In the genomic region with DNA sequence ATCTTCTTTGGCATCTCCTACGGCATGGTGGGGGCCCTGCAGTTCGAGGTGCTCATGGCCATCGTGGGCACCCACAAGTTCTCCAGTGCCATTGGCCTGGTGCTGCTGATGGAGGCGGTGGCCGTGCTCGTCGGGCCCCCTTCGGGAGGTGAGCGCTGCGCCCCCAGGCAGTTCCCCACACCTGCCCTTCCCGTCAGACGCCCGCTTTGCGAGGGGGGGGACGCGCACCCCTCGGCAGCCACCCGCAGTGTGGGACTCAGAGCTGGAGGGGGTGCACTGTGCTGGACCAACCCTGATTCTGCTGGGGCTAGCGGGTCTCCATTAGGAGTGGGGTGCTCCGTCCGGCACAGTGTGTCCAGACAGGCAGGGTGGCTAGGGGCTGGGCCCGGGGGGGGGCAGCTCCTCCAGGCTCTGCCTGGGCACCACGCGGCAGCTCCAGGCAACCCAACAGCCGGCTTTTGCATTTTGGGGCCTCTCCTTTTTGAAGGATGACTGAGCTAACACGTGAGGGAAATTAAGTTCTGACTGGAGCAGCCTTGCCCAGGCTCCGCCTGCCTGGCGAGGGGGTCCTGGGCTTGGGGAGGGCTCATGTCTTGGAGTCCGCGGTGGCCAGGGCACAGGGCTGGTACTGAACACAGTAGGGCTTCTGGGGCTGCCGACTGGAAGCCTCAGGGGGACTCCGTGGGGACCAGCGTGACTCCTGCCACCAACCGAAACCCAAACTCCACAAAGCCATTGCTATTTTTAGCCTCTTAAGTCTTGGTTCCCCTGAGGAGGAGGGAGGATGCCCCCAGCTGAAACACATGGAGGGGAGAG, we compare ENCODE assay signal across 8 cellular contexts. TPM values are rescaled to one million over a fixed set of nuclear protein-coding genes. Genes with fewer than 3 reads are reported as not detected.
DNase-seq lines count a peak whose midpoint lies in the region; ATAC-seq and TF ChIP-seq lines count a peak whose summit lies in the region.
"Had no signal": no experiment of that assay in that cellular context is flagged by ENCODE, and none has a peak within 500 bp of the region (broad histone marks: within the 10 kb centered on the region; RNA-seq: fewer than 3 reads in every experiment).

No MANE protein-coding gene starts in this region.

- no peaks in the 10 kb centered on the region for H3K27me3 Mint-ChIP-seq in IgD-negative memory B cell
- no peaks in the 10 kb centered on the region for H3K27me3 Mint-ChIP-seq in activated CD8-positive, alpha-beta memory T cell treated with anti-CD3 and anti-CD28 coated beads, Interleukin-2, amount 10 ng/mL, durations not matched to agents 7 days and 5 days
- H3K27me3 Mint-ChIP-seq in stimulated activated naive B cell treated with anti-CD40 and anti-IgM and Interleukin-4, amounts not matched to agents 10 μg/mL and 1 μg/mL and 100 μg/mL, for 72 hours: no peaks in the 10 kb centered on the region

- TF ChIP-seq CTCF in GM20000 (IDR thresholded peaks at IDR 0.05; ENCODE audit: extremely low read depth, missing control alignments): no peak

- peak overlapping the region; percentile 85 to 94 (median 90) for H3K27ac Mint-ChIP-seq in IgD-negative memory B cell
- peak overlapping the region; percentile 79 for H3K27ac Mint-ChIP-seq in activated CD8-positive, alpha-beta memory T cell treated with anti-CD3 and anti-CD28 coated beads, Interleukin-2, amount 10 ng/mL, durations not matched to agents 7 days and 5 days
- H3K27ac Mint-ChIP-seq in stimulated activated naive B cell treated with anti-CD40 and anti-IgM and Interleukin-4, amounts not matched to agents 10 μg/mL and 1 μg/mL and 100 μg/mL, for 72 hours: peak overlapping the region; percentile 93
- H3K27ac Mint-ChIP-seq: neural progenitor cell had no signal

- intact Hi-C loops in right cardiac atrium (cut with DNase I): loop anchor here (5.0 to 10.0 kb wide), 3 partner anchors 57 to 87 kb away; no protein-coding TSS in a partner anchor

- peak overlapping the region; percentile 49 to 91 (median 74) for H3K4me3 Mint-ChIP-seq in IgD-negative memory B cell
- peak overlapping the region; percentile 41 for H3K4me3 Mint-ChIP-seq in activated CD8-positive, alpha-beta memory T cell treated with anti-CD3 and anti-CD28 coated beads, Interleukin-2, amount 10 ng/mL, durations not matched to agents 7 days and 5 days
- H3K4me3 Mint-ChIP-seq in stimulated activated naive B cell treated with anti-CD40 and anti-IgM and Interleukin-4, amounts not matched to agents 10 μg/mL and 1 μg/mL and 100 μg/mL, for 72 hours: peak overlapping the region; percentile 71 to 82
- H3K4me3 Mint-ChIP-seq: neural progenitor cell had no signal

- no peaks in the 10 kb centered on the region for H3K9me3 ChIP-seq in right cardiac atrium (ENCODE audit: control insufficient read depth, low read length)

- no peaks in the 10 kb centered on the region for H3K9me3 Mint-ChIP-seq in IgD-negative memory B cell
- no peaks in the 10 kb centered on the region for H3K9me3 Mint-ChIP-seq in activated CD8-positive, alpha-beta memory T cell treated with anti-CD3 and anti-CD28 coated beads, Interleukin-2, amount 10 ng/mL, durations not matched to agents 7 days and 5 days (ENCODE audit: low read depth)
- H3K9me3 Mint-ChIP-seq in stimulated activated naive B cell treated with anti-CD40 and anti-IgM and Interleukin-4, amounts not matched to agents 10 μg/mL and 1 μg/mL and 100 μg/mL, for 72 hours: no peaks in the 10 kb centered on the region
- H3K9me3 Mint-ChIP-seq: neural progenitor cell had no signal

- no peak overlapping the region for H3K4me3 ChIP-seq in right cardiac atrium (ENCODE audit: low read length)
- H3K4me3 ChIP-seq: neural progenitor cell had no signal

- DNase-seq in activated CD8-positive, alpha-beta memory T cell treated with anti-CD3 and anti-CD28 coated beads, Interleukin-2, amount 10 ng/mL, durations not matched to agents 7 days and 5 days: no peak
- DNase-seq in right cardiac atrium (peak in 2 of 3 donors; percentile 24 to 73), GM03348 (ENCODE audit: low spot score) (no peak), GM20000 (ENCODE audit: low spot score) (no peak)
- DNase-seq in stimulated activated naive B cell treated with anti-CD40 and anti-IgM and Interleukin-4, amounts not matched to agents 10 μg/mL and 1 μg/mL and 100 μg/mL, for 72 hours: no peak

- peaks cover 2% of the 10 kb centered on the region for H3K36me3 Mint-ChIP-seq in IgD-negative memory B cell
- peaks cover 15% of the 10 kb centered on the region for H3K36me3 Mint-ChIP-seq in activated CD8-positive, alpha-beta memory T cell treated with anti-CD3 and anti-CD28 coated beads, Interleukin-2, amount 10 ng/mL, durations not matched to agents 7 days and 5 days
- H3K36me3 Mint-ChIP-seq in stimulated activated naive B cell treated with anti-CD40 and anti-IgM and Interleukin-4, amounts not matched to agents 10 μg/mL and 1 μg/mL and 100 μg/mL, for 72 hours: peaks cover 20 to 28% of the 10 kb centered on the region in 2 donors

- H3K4me1 ChIP-seq in right cardiac atrium (ENCODE audit: control insufficient read depth, insufficient read depth, low read length): peaks cover 16% of the 10 kb centered on the region

- ATAC-seq in activated CD8-positive, alpha-beta memory T cell treated with anti-CD3 and anti-CD28 coated beads, Interleukin-2, amount 10 ng/mL, durations not matched to agents 7 days and 5 days: no peak
- ATAC-seq in right cardiac atrium (no peak), GM18511 (IDR thresholded peaks at IDR 0.05; ENCODE audit: unreplicated experiment) (no peak)
- peak in 1 of 2 donors; percentile 10 for ATAC-seq in stimulated activated naive B cell treated with anti-CD40 and anti-IgM and Interleukin-4, amounts not matched to agents 10 μg/mL and 1 μg/mL and 100 μg/mL, for 72 hours (replicated peaks)

- WGBS in right cardiac atrium: 78% methylated on average over 34 of the region's 34 CpGs

- no peak overlapping the region for H3K27ac ChIP-seq in right cardiac atrium (ENCODE audit: low read length)
- H3K27ac ChIP-seq: neural progenitor cell had no signal

- CTCF ChIA-PET in activated CD8-positive, alpha-beta memory T cell treated with anti-CD3 and anti-CD28 coated beads, Interleukin-2, amount 10 ng/mL, durations not matched to agents 7 days and 5 days (lab: Charles Lee): interaction anchor here (0.9 to 5.3 kb wide), 11 partner anchors 9 to 95 kb away, joined by 3 to 48 read pairs (median 4); a partner anchor contains a TSS

- no peaks in the 10 kb centered on the region for H3K27me3 ChIP-seq in right cardiac atrium (ENCODE audit: control insufficient read depth, insufficient read depth)
- H3K27me3 ChIP-seq: neural progenitor cell had no signal

- peaks cover 10 to 34% (median 21%) of the 10 kb centered on the region in 3 donors for H3K4me1 Mint-ChIP-seq in IgD-negative memory B cell
- peaks cover 67% of the 10 kb centered on the region for H3K4me1 Mint-ChIP-seq in activated CD8-positive, alpha-beta memory T cell treated with anti-CD3 and anti-CD28 coated beads, Interleukin-2, amount 10 ng/mL, durations not matched to agents 7 days and 5 days
- H3K4me1 Mint-ChIP-seq in stimulated activated naive B cell treated with anti-CD40 and anti-IgM and Interleukin-4, amounts not matched to agents 10 μg/mL and 1 μg/mL and 100 μg/mL, for 72 hours: peaks cover 56 to 79% of the 10 kb centered on the region in 2 donors

RNA-seq across cellular contexts. Expression of a gene that starts 9.1 kb away (rescaled TPM):
- 3.7 TPM for polyA plus RNA-seq in IgD-negative memory B cell
- total RNA-seq in activated CD8-positive, alpha-beta memory T cell treated with anti-CD3 and anti-CD28 coated beads, Interleukin-2, amount 10 ng/mL, durations not matched to agents 7 days and 5 days: 100 to 1,000 TPM; 119 to 148 TPM
- total RNA-seq in right cardiac atrium: 10 to 100 TPM; 13.6 to 23.7 (median 18.0) TPM
- 18.8 TPM for polyA plus RNA-seq in right cardiac atrium

RNA-seq across cellular contexts. Expression of a gene that starts 25.3 kb away (rescaled TPM):
- polyA plus RNA-seq in IgD-negative memory B cell (34.1 TPM), right cardiac atrium (12.1 TPM)
- 10 to 100 TPM; 70.2 to 73.9 TPM for total RNA-seq in activated CD8-positive, alpha-beta memory T cell treated with anti-CD3 and anti-CD28 coated beads, Interleukin-2, amount 10 ng/mL, durations not matched to agents 7 days and 5 days
- 10 to 100 TPM; 14.8 to 17.3 (median 16.5) TPM for total RNA-seq in right cardiac atrium

RNA-seq across cellular contexts. Expression of a gene that starts 35.5 kb away (rescaled TPM):
- 78.3 TPM for polyA plus RNA-seq in IgD-negative memory B cell
- 100 to 1,000 TPM; 120 to 139 TPM for total RNA-seq in activated CD8-positive, alpha-beta memory T cell treated with anti-CD3 and anti-CD28 coated beads, Interleukin-2, amount 10 ng/mL, durations not matched to agents 7 days and 5 days
- 10 to 100 TPM; 68.8 to 81.7 (median 77.4) TPM for total RNA-seq in right cardiac atrium
- 61.7 TPM for polyA plus RNA-seq in right cardiac atrium

Comparison
In these comparisons a context has a peak if more than half of its experiments do, and no peak if none do; other contexts are left out.
1. DNase-seq: peak in right cardiac atrium (2 of 3); none in activated CD8-positive, alpha-beta memory T cell treated with anti-CD3 and anti-CD28 coated beads, Interleukin-2, amount 10 ng/mL, durations not matched to agents 7 days and 5 days (single experiment), stimulated activated naive B cell treated with anti-CD40 and anti-IgM and Interleukin-4, amounts not matched to agents 10 μg/mL and 1 μg/mL and 100 μg/mL, for 72 hours (single experiment), GM03348 (single experiment) and GM20000 (single experiment).
2. RNA of a gene that starts 9.1 kb away (total RNA-seq): 119 to 148 TPM in activated CD8-positive, alpha-beta memory T cell treated with anti-CD3 and anti-CD28 coated beads, Interleukin-2, amount 10 ng/mL, durations not matched to agents 7 days and 5 days; 13.6 to 23.7 TPM in right cardiac atrium; every median in the first group is over 4 times any median in the second.
3. Peak in every context shown above with its lines, with median percentiles within 50 percentile points of each other: H3K27ac Mint-ChIP-seq and H3K4me3 Mint-ChIP-seq.